In the genomic region with DNA sequence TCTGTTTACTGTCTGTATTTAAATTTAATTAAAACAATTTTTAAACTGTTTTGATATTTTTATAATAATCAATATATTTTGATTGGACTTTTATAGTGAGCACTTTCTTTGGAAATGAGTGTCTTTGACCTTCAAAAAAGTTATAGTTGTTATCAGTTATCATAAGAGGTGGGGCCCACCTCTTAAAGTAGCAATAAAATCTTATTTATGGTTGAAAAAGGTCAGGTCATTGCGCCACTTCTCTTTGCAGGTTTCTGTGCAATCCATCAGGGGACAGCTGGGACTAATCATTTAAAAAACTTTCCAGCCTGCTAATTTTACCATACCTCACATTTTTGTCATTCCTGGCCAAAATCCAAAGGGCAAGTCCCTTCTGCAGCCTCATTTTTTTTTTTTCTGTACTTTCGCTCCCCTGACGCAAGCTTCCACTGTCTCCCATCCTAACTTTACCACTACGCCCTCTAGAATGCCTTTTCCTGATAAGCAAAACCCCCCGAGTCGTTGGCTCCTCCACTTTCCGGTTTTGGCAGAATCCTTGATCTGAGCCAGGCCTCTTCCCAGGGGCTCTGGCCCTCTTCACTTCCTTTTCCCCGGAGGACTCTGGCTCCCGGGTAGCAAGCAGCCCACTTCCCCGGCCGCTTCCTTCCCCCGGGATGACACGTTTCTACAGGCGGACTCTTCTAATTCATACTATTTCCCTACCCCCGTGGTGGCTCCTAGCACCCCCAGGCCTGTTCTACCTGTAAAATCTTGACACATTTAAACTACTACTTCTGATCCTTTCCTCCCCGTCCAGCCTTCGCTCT, we compare ENCODE assay signal across 8 cellular contexts. TPM values are rescaled to one million over a fixed set of nuclear protein-coding genes. Genes with fewer than 3 reads are reported as not detected.
DNase-seq lines count a peak whose midpoint lies in the region; ATAC-seq, FAIRE-seq and TF ChIP-seq lines count a peak whose summit lies in the region.

No MANE protein-coding gene starts in this region.

- H3K27ac ChIP-seq in Karpas-422 (ENCODE audit: low read length) (peak overlapping the region; percentile 63), endothelial cell of umbilical vein (ENCODE audit: insufficient read depth, low read depth, low read length) (peak overlapping the region; percentile 81), upper lobe of right lung (peak overlapping the region; percentile 99)

- H3K9me1 ChIP-seq in endothelial cell of umbilical vein (replicated peaks; ENCODE audit: control insufficient read depth, extremely low read depth, insufficient read depth, low read length): no peaks in the 10 kb centered on the region

- ATAC-seq in T-helper 17 cell: no peak
- no peak for ATAC-seq in upper lobe of right lung
- no peak for ATAC-seq in HG02763 (IDR thresholded peaks at IDR 0.05; ENCODE audit: unreplicated experiment)

- peaks cover 7% of the 10 kb centered on the region; the same call in 1 of the 2 replicates for H3K36me3 ChIP-seq in Karpas-422 (ENCODE audit: insufficient read depth, low read length)
- no peaks in the 10 kb centered on the region for H3K36me3 ChIP-seq in endothelial cell of umbilical vein (ENCODE audit: control insufficient read depth in 2 of 2, extremely low read depth in 1 of 2, insufficient read depth in 2 of 2, low read length in 2 of 2)
- no peaks in the 10 kb centered on the region for H3K36me3 ChIP-seq in upper lobe of right lung

- POLR2A ChIA-PET in endothelial cell of umbilical vein (lab: Charles Lee): interaction anchor here (0.6 kb wide), 1 partner anchor 279 kb away, joined by 9 read pairs; no protein-coding TSS in a partner anchor

- H3K9ac ChIP-seq in Karpas-422 (ENCODE audit: low read length): peak overlapping the region; percentile 87
- peak overlapping the region; percentile 79 for H3K9ac ChIP-seq in endothelial cell of umbilical vein (replicated peaks; ENCODE audit: extremely low read depth, insufficient read depth, low read length)

- H3K4me3 ChIP-seq in GM08714 (ENCODE audit: low read length) (peak overlapping the region; percentile 90), Karpas-422 (ENCODE audit: low read length) (peak overlapping the region; percentile 98), endothelial cell of umbilical vein (replicated peaks in 1 of 3; ENCODE audit: insufficient read depth in 1 of 3, low read depth in 1 of 3, low read length in 3 of 3) (peak overlapping the region; percentile 50 to 81 (median 80)), upper lobe of right lung (peak overlapping the region; percentile 91)

- no peaks in the 10 kb centered on the region for H3K9me2 ChIP-seq in Karpas-422 (replicated peaks; ENCODE audit: insufficient read depth, low read length)

- H3K4me1 Mint-ChIP-seq in T-helper 17 cell: peaks cover 28% of the 10 kb centered on the region

- peak overlapping the region; percentile 98 for H3K4me3 Mint-ChIP-seq in T-helper 17 cell

- H3K27ac Mint-ChIP-seq in T-helper 17 cell: peak overlapping the region; percentile 98

- H4K20me1 ChIP-seq in Karpas-422 (ENCODE audit: insufficient read depth, low read depth, low read length) (no peaks in the 10 kb centered on the region), endothelial cell of umbilical vein (replicated peaks; ENCODE audit: control insufficient read depth, extremely low read depth, insufficient read depth, low read length) (no peaks in the 10 kb centered on the region)

- no peaks in the 10 kb centered on the region for H3K36me3 Mint-ChIP-seq in T-helper 17 cell (ENCODE audit: low read depth)

- no peak for TF ChIP-seq POLR2A in endothelial cell of umbilical vein (IDR thresholded peaks at IDR 0.05; ENCODE audit: low read depth, low read length)

- intact Hi-C loops in endothelial cell of umbilical vein (cut with micrococcal nuclease) (loop anchor here (1.0 to 5.0 kb wide), 2 partner anchors 64 to 569 kb away; partner anchors contain the start of genes AFG3L2 and PTPN2), upper lobe of right lung (cut with DNase I) (no loop called here)

- no peaks in the 10 kb centered on the region for H3K9me3 ChIP-seq in Karpas-422 (ENCODE audit: low read length)
- H3K9me3 ChIP-seq in T-helper 17 cell (ENCODE audit: control insufficient read depth, low read length, poor library complexity, severe bottlenecking): no peaks in the 10 kb centered on the region
- H3K9me3 ChIP-seq in endothelial cell of umbilical vein (replicated peaks; ENCODE audit: control insufficient read depth, insufficient read depth, low read length): no peaks in the 10 kb centered on the region
- no peaks in the 10 kb centered on the region for H3K9me3 ChIP-seq in upper lobe of right lung

- H3K27me3 Mint-ChIP-seq in T-helper 17 cell: no peaks in the 10 kb centered on the region

- peaks cover 30% of the 10 kb centered on the region for H3K4me1 ChIP-seq in Karpas-422 (ENCODE audit: low read length)
- H3K4me1 ChIP-seq in endothelial cell of umbilical vein (ENCODE audit: control insufficient read depth, extremely low read depth, insufficient read depth, low read length): peaks cover 12% of the 10 kb centered on the region
- H3K4me1 ChIP-seq in upper lobe of right lung: peaks cover 22% of the 10 kb centered on the region

- peak overlapping the region; percentile 99 for H2AFZ ChIP-seq in Karpas-422 (ENCODE audit: low read length)
- peak overlapping the region; percentile 95 for H2AFZ ChIP-seq in endothelial cell of umbilical vein (ENCODE audit: low read depth, low read length)

- H3K27me3 ChIP-seq in Karpas-422 (ENCODE audit: low read length) (no peaks in the 10 kb centered on the region), endothelial cell of umbilical vein (ENCODE audit: control insufficient read depth in 2 of 2, insufficient read depth in 2 of 2, low read length in 2 of 2) (no peaks in the 10 kb centered on the region), upper lobe of right lung (no peaks in the 10 kb centered on the region)

- H3K79me2 ChIP-seq in Karpas-422 (ENCODE audit: low read length) (peaks cover 35% of the 10 kb centered on the region), endothelial cell of umbilical vein (ENCODE audit: control insufficient read depth, insufficient read depth, low read length) (peaks cover 25% of the 10 kb centered on the region)

- no TSS peak for BruUV-seq in endothelial cell of umbilical vein (replicated peaks; lab: Mats Ljungman, UMichigan)

- in situ Hi-C loops in ACHN (cut with HindIII; ENCODE audit: low pct_ligation_motif_present, low pct_unique_long_range_greater_than_20kb, low sequenced_read_pairs): no loop called here

- H3K4me2 ChIP-seq in Karpas-422 (ENCODE audit: low read depth, low read length, poor library complexity, severe bottlenecking) (peak overlapping the region; percentile 99), endothelial cell of umbilical vein (ENCODE audit: insufficient read depth, low read length) (peak overlapping the region; percentile 87)

- CTCF ChIA-PET in endothelial cell of umbilical vein (lab: Charles Lee): no interaction called here

- FAIRE-seq in endothelial cell of umbilical vein (lab: Jason Lieb, UNC): peak; percentile 76

- dilution Hi-C loops in endothelial cell of umbilical vein (cut with MboI; ENCODE audit: extremely low pct_ligation_motif_present, low sequenced_read_pairs): no loop called here

- DNase-seq in ACHN: peak; percentile 81
- peak; percentile 52 for DNase-seq in Karpas-422
- DNase-seq in T-helper 17 cell: no peak
- DNase-seq in endothelial cell of umbilical vein (ENCODE audit: low read depth, low spot score): no peak
- peak; percentile 41 for DNase-seq in midbrain (lab: John Stamatoyannopoulos, UW)
- no peak for DNase-seq in upper lobe of right lung

- TF ChIP-seq CTCF in endothelial cell of umbilical vein (IDR thresholded peaks at IDR 0.05; ENCODE audit: extremely low read depth in 1 of 2, insufficient read depth in 1 of 2, low read depth in 1 of 2, low read length in 2 of 2): no peak
- no peak for TF ChIP-seq CTCF in upper lobe of right lung (IDR thresholded peaks at IDR 0.05)

TF ChIP-seq in endothelial cell of umbilical vein, 7 proteins besides CTCF, POLR2A, EP300 and RAD21 (continues in another document):
- no peak for TF ChIP-seq GATA2 (IDR thresholded peaks at IDR 0.05; ENCODE audit: insufficient read depth, insufficient read length, low read depth, low read length)
- TF ChIP-seq POLR2AphosphoS5 (IDR thresholded peaks at IDR 0.05; ENCODE audit: insufficient read depth, low read depth, low read length): no peak
- no peak for TF ChIP-seq MAX (IDR thresholded peaks at IDR 0.05; ENCODE audit: insufficient read depth, insufficient read length)
- TF ChIP-seq JUN (IDR thresholded peaks at IDR 0.05; ENCODE audit: borderline replicate concordance, insufficient read depth, insufficient read length, low read depth): no peak
- no peak for TF ChIP-seq EZH2 (IDR thresholded peaks at IDR 0.05; ENCODE audit: borderline replicate concordance, low read depth, low read length, severe bottlenecking)
- no peak for TF ChIP-seq FOS (IDR thresholded peaks at IDR 0.05; ENCODE audit: borderline replicate concordance, insufficient read depth, low read length)

RNA-seq across cellular contexts. Expression of gene SEH1L, which starts 1.1 kb away (rescaled TPM):
- 58.8 and 64.4 TPM in 2 replicates for total RNA-seq in Karpas-422 (2014; rRNA removed; shearing (Covaris generic); ENCODE audit: low replicate concordance)
- 10 to 100 TPM; 32.4 to 35.9 TPM for total RNA-seq in T-helper 17 cell
- total RNA-seq in endothelial cell of umbilical vein: 42.8 and 45.9 TPM in 2 replicates
- polyA plus RNA-seq in endothelial cell of umbilical vein: 17.5 and 19.8 TPM in 2 replicates
- 26.5 and 28.1 TPM in 2 replicates for polyA plus RNA-seq in endothelial cell of umbilical vein (2011; cell fraction: cytosol; rRNA removed)
- 24.9 and 25.6 TPM in 2 replicates for polyA plus RNA-seq in endothelial cell of umbilical vein (2011; cell fraction: nucleus; rRNA removed)
- polyA plus RNA-seq in endothelial cell of umbilical vein (2012): 14.5 and 21.5 TPM in 2 replicates
- 73.1 and 83.8 TPM in 2 replicates for polyA minus RNA-seq in endothelial cell of umbilical vein
- polyA minus RNA-seq in endothelial cell of umbilical vein (2011; cell fraction: cytosol; rRNA and poly(A)+ RNA removed): 67.2 TPM
- 19.4 and 28.9 TPM in 2 replicates for polyA minus RNA-seq in endothelial cell of umbilical vein (2011; cell fraction: nucleus; rRNA and poly(A)+ RNA removed)
- total RNA-seq in upper lobe of right lung: 41.5 TPM

RNA-seq across cellular contexts. Expression of gene CEP192, which starts 44.4 kb away (rescaled TPM):
- 28.9 and 37.9 TPM in 2 replicates for total RNA-seq in Karpas-422 (2014; rRNA removed; shearing (Covaris generic); ENCODE audit: low replicate concordance)
- total RNA-seq in T-helper 17 cell (10 to 100 TPM; 30.4 to 32.6 TPM), endothelial cell of umbilical vein (22.7 and 22.9 TPM in 2 replicates), upper lobe of right lung (24.6 TPM)
- polyA plus RNA-seq in endothelial cell of umbilical vein: 10.3 and 14.5 TPM in 2 replicates
- polyA plus RNA-seq in endothelial cell of umbilical vein (2011; cell fraction: cytosol; rRNA removed): 14.3 and 15.0 TPM in 2 replicates
- polyA plus RNA-seq in endothelial cell of umbilical vein (2011; cell fraction: nucleus; rRNA removed): 44.5 and 52.8 TPM in 2 replicates
- polyA plus RNA-seq in endothelial cell of umbilical vein (2012): 11.2 and 14.2 TPM in 2 replicates
- 29.6 and 30.8 TPM in 2 replicates for polyA minus RNA-seq in endothelial cell of umbilical vein
- polyA minus RNA-seq in endothelial cell of umbilical vein (2011; cell fraction: cytosol; rRNA and poly(A)+ RNA removed): 39.8 TPM
- 41.6 and 66.1 TPM in 2 replicates for polyA minus RNA-seq in endothelial cell of umbilical vein (2011; cell fraction: nucleus; rRNA and poly(A)+ RNA removed)

Comparison
In these comparisons a context has a peak if more than half of its experiments do, and no peak if none do; other contexts are left out.
1. DNase-seq: peak in ACHN (single experiment), Karpas-422 (single experiment) and midbrain (single experiment); none in T-helper 17 cell (0 of 3), endothelial cell of umbilical vein (single experiment) and upper lobe of right lung (single experiment).
2. Peak in every context shown above with its lines, with median percentiles within 50 percentile points of each other: H3K4me3 ChIP-seq and H3K27ac ChIP-seq.